ENCODE assay signal across 25 cellular contexts in genomic region chr17:66582373-66583111, GRCh38.
A peak's percentile ranks its signal among the peaks of the same experiment; 100 is the strongest.
DNase-seq lines count a peak whose midpoint lies in the region; ATAC-seq and TF ChIP-seq lines count a peak whose summit lies in the region.
"Had no signal": no experiment of that assay in that cellular context is flagged by ENCODE, and none has a peak within 500 bp of the region (broad histone marks: within the 10 kb centered on the region; RNA-seq: fewer than 3 reads in every experiment).

No MANE protein-coding gene starts in this region.

- H3K4me2 ChIP-seq in HCT116 (ENCODE audit: low read length) = no peak overlapping the region
- no peak overlapping the region for H3K4me2 ChIP-seq in osteoblast (ENCODE audit: insufficient read depth, low read length)

- CTCF ChIA-PET in HCT116 (lab: Charles Lee) = interaction anchor here (0.8 kb wide), 1 partner anchor 9 kb away, joined by 3 read pairs; no protein-coding TSS in a partner anchor

- no peaks in the 10 kb centered on the region for H4K20me1 ChIP-seq in HCT116 (ENCODE audit: insufficient read depth)
- H4K20me1 ChIP-seq in osteoblast (ENCODE audit: insufficient read depth, low read length) = peaks cover 28% of the 10 kb centered on the region

- no peaks in the 10 kb centered on the region for H3K9me3 ChIP-seq in HCT116 (ENCODE audit: control insufficient read depth in 1 of 2, insufficient read depth in 1 of 2, low read depth in 1 of 2, low read length in 2 of 2)
- no peaks in the 10 kb centered on the region for H3K9me3 ChIP-seq in osteoblast (ENCODE audit: low read depth, low read length)
- H3K9me3 ChIP-seq: sigmoid colon, stomach, tibial artery had no signal

- no peaks in the 10 kb centered on the region for H3K9me3 Mint-ChIP-seq in chondrocyte (ENCODE audit: low read depth)
- peaks cover 0 to 12% (median 1%) of the 10 kb centered on the region in 9 donors for H3K9me3 Mint-ChIP-seq in naive thymus-derived CD8-positive, alpha-beta T cell
- H3K9me3 Mint-ChIP-seq: natural killer cell treated with Interleukin-12 subunit alpha and Interleukin-12 subunit beta and Interleukin-15 and Interleukin-18, amount 100 ng/mL, for 72 hours had no signal

- no peaks in the 10 kb centered on the region for H3K79me2 ChIP-seq in HCT116 (ENCODE audit: insufficient read depth, low read length)
- H3K79me2 ChIP-seq in osteoblast (ENCODE audit: insufficient read depth, low read length) = peaks cover 46% of the 10 kb centered on the region
- H3K79me2 ChIP-seq: parathyroid adenoma had no signal

- H3K9ac ChIP-seq in HCT116 (ENCODE audit: low read length) = no peak overlapping the region
- H3K9ac ChIP-seq: parathyroid adenoma had no signal

- H3K4me3 ChIP-seq in HCT116 (replicated peaks in 1 of 2; ENCODE audit: low read depth in 1 of 2, low read length in 2 of 2) (no peak overlapping the region), osteoblast (ENCODE audit: insufficient read depth, low read length) (no peak overlapping the region)
- H3K4me3 ChIP-seq: sigmoid colon, stomach, tibial artery had no signal

- H3K36me3 ChIP-seq in HCT116 (ENCODE audit: control insufficient read depth in 1 of 2, insufficient read depth in 2 of 2, low read length in 2 of 2) (no peaks in the 10 kb centered on the region), osteoblast (ENCODE audit: insufficient read depth, low read length) (no peaks in the 10 kb centered on the region)
- H3K36me3 ChIP-seq: sigmoid colon, stomach, tibial artery had no signal

- H2AFZ ChIP-seq in HCT116 (ENCODE audit: low read depth, low read length, poor library complexity, severe bottlenecking) = no peak overlapping the region
- H2AFZ ChIP-seq in osteoblast (ENCODE audit: low read length) = no peak overlapping the region
- H2AFZ ChIP-seq: parathyroid adenoma had no signal

- H3K27me3 Mint-ChIP-seq in chondrocyte (ENCODE audit: low read depth) = no peaks in the 10 kb centered on the region
- no peaks in the 10 kb centered on the region for H3K27me3 Mint-ChIP-seq in naive thymus-derived CD8-positive, alpha-beta T cell
- H3K27me3 Mint-ChIP-seq: natural killer cell treated with Interleukin-12 subunit alpha and Interleukin-12 subunit beta and Interleukin-15 and Interleukin-18, amount 100 ng/mL, for 72 hours had no signal

- DNase-seq in HCT116 (ENCODE audit: low read depth, low spot score) (no peak), chondrocyte (ENCODE audit: low spot score) (no peak), EL (no peak), osteoblast (ENCODE audit: insufficient read length, low spot score, missing footprints) (no peak)
- DNase-seq in naive thymus-derived CD8-positive, alpha-beta T cell = no peak
- DNase-seq in stimulated activated CD4-positive, alpha-beta T cell treated with anti-CD3 and anti-CD28 coated beads, Interleukin-15, amount 100 ng/mL, for 24 hours = no peak
- no peak for DNase-seq in activated effector memory CD4-positive, alpha-beta T cell treated with Interleukin-2 at 50 U/mL for 16 hours
- DNase-seq: activated CD8-positive, alpha-beta memory T cell treated with anti-CD3 and anti-CD28 coated beads, Interleukin-2, amount 50 U/mL, for 4 hours; CD8-positive, alpha-beta memory T cell; cerebellar nuclear complex; DMS79; effector CD4-positive, alpha-beta T cell; foreskin fibroblast; HCEC 1CT; NCI-H1417; NCI-H2081 treated with DMSO at 0.1 percent for 48 hours; NCI-H345; NCI-H82; sigmoid colon; stomach; tibial artery had no signal

- H3K27me3 ChIP-seq in HCT116 (ENCODE audit: insufficient read depth, low read length) (no peaks in the 10 kb centered on the region), osteoblast (ENCODE audit: insufficient read depth, low read length) (no peaks in the 10 kb centered on the region)
- H3K27me3 ChIP-seq: sigmoid colon, stomach, tibial artery had no signal

- H3K4me1 ChIP-seq in HCT116 (ENCODE audit: control insufficient read depth in 1 of 2, insufficient read depth in 2 of 2, low read length in 2 of 2) = peaks cover 11 to 14% of the 10 kb centered on the region in 2 experiments
- peaks cover 17% of the 10 kb centered on the region for H3K4me1 ChIP-seq in osteoblast (ENCODE audit: insufficient read depth, low read length)

- H3K36me3 Mint-ChIP-seq in chondrocyte (ENCODE audit: low read depth) = no peaks in the 10 kb centered on the region
- H3K36me3 Mint-ChIP-seq in naive thymus-derived CD8-positive, alpha-beta T cell = peaks cover 4 to 44% (median 31%) of the 10 kb centered on the region in 3 donors
- H3K36me3 Mint-ChIP-seq: natural killer cell treated with Interleukin-12 subunit alpha and Interleukin-12 subunit beta and Interleukin-15 and Interleukin-18, amount 100 ng/mL, for 72 hours had no signal

- H3K9me2 ChIP-seq in HCT116 (ENCODE audit: insufficient read depth) = no peaks in the 10 kb centered on the region

- H3K4me1 Mint-ChIP-seq in chondrocyte (ENCODE audit: low read depth) = peaks cover 60% of the 10 kb centered on the region
- peaks cover 20 to 71% (median 52%) of the 10 kb centered on the region in 4 donors for H3K4me1 Mint-ChIP-seq in naive thymus-derived CD8-positive, alpha-beta T cell

- no peak for TF ChIP-seq RAD21 in HCT116 (IDR thresholded peaks at IDR 0.05; ENCODE audit: low read depth)

- no peak for TF ChIP-seq POLR2A in HCT116 (IDR thresholded peaks at IDR 0.05; ENCODE audit: borderline replicate concordance, extremely low read depth, insufficient read depth, insufficient read length)

- POLR2A ChIA-PET in HCT116 (lab: Charles Lee) = no interaction called here
- POLR2A ChIA-PET in naive thymus-derived CD8-positive, alpha-beta T cell (lab: Charles Lee) = no interaction called here

- intact Hi-C loops in HCT116 (cut with micrococcal nuclease) = no loop called here

- peak overlapping the region; percentile 74 for H3K27ac Mint-ChIP-seq in chondrocyte (ENCODE audit: unreplicated experiment)
- peak overlapping the region in 6 of 10 donors; percentile 2 to 84 (median 54) for H3K27ac Mint-ChIP-seq in naive thymus-derived CD8-positive, alpha-beta T cell
- H3K27ac Mint-ChIP-seq: T-helper 2 cell treated with Interferon-gamma antibody and Interleukin-4, amounts not matched to agents 5 μg/mL and 100 μg/mL, for 36 hours had no signal

- no TSS peak for BruUV-seq in HCT116 (replicated peaks; lab: Mats Ljungman, UMichigan)

- RAD21 ChIA-PET in HCT116 (lab: Charles Lee; ENCODE audit: low non-redundant PET in 1 of 2, low total read pairs in 2 of 2, uncharacterized antibody in 2 of 2, unreplicated experiment in 2 of 2) = no interaction called here

- H3K27ac ChIP-seq in C4-2B (peak overlapping the region; percentile 39; the same call in 1 of the 2 replicates), HCT116 (ENCODE audit: low read depth, low read length) (no peak overlapping the region), osteoblast (ENCODE audit: low read depth, low read length) (no peak overlapping the region)
- H3K27ac ChIP-seq: parathyroid adenoma had no signal

- TF ChIP-seq CTCF in C4-2B (conservative IDR thresholded peaks at IDR 0.05) = no peak
- TF ChIP-seq CTCF in HCT116 (IDR thresholded peaks at IDR 0.05 in 2 of 3, conservative IDR thresholded peaks at IDR 0.05 in 1 of 3; ENCODE audit: borderline replicate concordance in 1 of 3, insufficient read depth in 1 of 3, low read depth in 2 of 3, low read length in 2 of 3) = peak in 2 of 3 experiments; percentile 23 to 25; a peak in 1 of 6 replicates
- peak; percentile 16 for TF ChIP-seq CTCF in chondrocyte (IDR thresholded peaks at IDR 0.05)
- no peak for TF ChIP-seq CTCF in osteoblast (IDR thresholded peaks at IDR 0.05; ENCODE audit: extremely low read depth, low read depth, low read length)

- H3K4me3 Mint-ChIP-seq in chondrocyte (ENCODE audit: unreplicated experiment) = no peak overlapping the region
- H3K4me3 Mint-ChIP-seq in naive thymus-derived CD8-positive, alpha-beta T cell = no peak overlapping the region
- H3K4me3 Mint-ChIP-seq: CD8-positive, alpha-beta memory T cell; natural killer cell treated with Interleukin-12 subunit alpha and Interleukin-12 subunit beta and Interleukin-15 and Interleukin-18, amount 100 ng/mL, for 72 hours; T-helper 2 cell treated with Interferon-gamma antibody and Interleukin-4, amounts not matched to agents 5 μg/mL and 100 μg/mL, for 36 hours had no signal

- ATAC-seq in HCT116 = no peak
- ATAC-seq in naive thymus-derived CD8-positive, alpha-beta T cell = no peak
- ATAC-seq: natural killer cell treated with Interleukin-12 subunit alpha and Interleukin-12 subunit beta and Interleukin-15 and Interleukin-18, amount 100 ng/mL, for 72 hours had no signal

TF ChIP-seq in HCT116, 20 proteins besides CTCF, POLR2A, EP300 and RAD21:
- TF ChIP-seq ZNF274 (IDR thresholded peaks at IDR 0.05; ENCODE audit: low read depth, low read length) = no peak
- TF ChIP-seq EZH2 (IDR thresholded peaks at IDR 0.05) = no peak
- TF ChIP-seq MAX (IDR thresholded peaks at IDR 0.05) = no peak
- no peak for TF ChIP-seq ZFX (IDR thresholded peaks at IDR 0.05)
- no peak for TF ChIP-seq REST (IDR thresholded peaks at IDR 0.05; ENCODE audit: low read depth)
- TF ChIP-seq FOSL1 (IDR thresholded peaks at IDR 0.05; ENCODE audit: low read depth) = no peak

Comparison
In these comparisons a context has a peak if more than half of its experiments do, and no peak if none do; other contexts are left out.
1. CTCF ChIP-seq: peak in HCT116 (2 of 3) and chondrocyte (single experiment); none in C4-2B (single experiment) and osteoblast (single experiment).